ENCODE assay signal across 1 cellular context in genomic region chr6:157789861-157790260, GRCh38.
A peak's percentile ranks its signal among the peaks of the same experiment; 100 is the strongest.
TF ChIP-seq lines count a peak whose summit lies in the region.

No MANE protein-coding gene starts in this region.

TF ChIP-seq in HepG2, 621 proteins besides CTCF, POLR2A, EP300 and RAD21 (continued from another document):
- no peak for TF ChIP-seq ZNF687 (CRISPR knock-in tag; IDR thresholded peaks at IDR 0.05)
- TF ChIP-seq GABPA (IDR thresholded peaks at IDR 0.05; ENCODE audit: low read depth, low read length): no peak
- peak; percentile 52 for TF ChIP-seq GABPA (CRISPR knock-in tag; IDR thresholded peaks at IDR 0.05; ENCODE audit: low read depth)
- TF ChIP-seq USF2 (IDR thresholded peaks at IDR 0.05; ENCODE audit: low read depth, low read length): peak; percentile 79
- peak; percentile 87; the same call in 1 of the 2 replicates for TF ChIP-seq USF2 (CRISPR knock-in tag; IDR thresholded peaks at IDR 0.05; ENCODE audit: borderline replicate concordance)
- TF ChIP-seq ZNF609 (CRISPR knock-in tag; IDR thresholded peaks at IDR 0.05; ENCODE audit: borderline replicate concordance): no peak
- TF ChIP-seq SUZ12 (IDR thresholded peaks at IDR 0.05; ENCODE audit: low read depth, low read length): peak; percentile 20; the same call in 1 of the 2 replicates
- peak; percentile 78 for TF ChIP-seq ZNF263 (CRISPR knock-in tag; IDR thresholded peaks at IDR 0.05)
- peak; percentile 83 for TF ChIP-seq NFYB (CRISPR knock-in tag; IDR thresholded peaks at IDR 0.05)
- no peak for TF ChIP-seq ZNF20 (CRISPR knock-in tag; IDR thresholded peaks at IDR 0.05)
- TF ChIP-seq ZBTB7B (CRISPR knock-in tag; IDR thresholded peaks at IDR 0.05): no peak
- TF ChIP-seq ZNF143 (CRISPR knock-in tag; IDR thresholded peaks at IDR 0.05): peak; percentile 87
- TF ChIP-seq ZNF432 (CRISPR knock-in tag; IDR thresholded peaks at IDR 0.05; ENCODE audit: borderline replicate concordance): no peak
- TF ChIP-seq MIXL1 (CRISPR knock-in tag; IDR thresholded peaks at IDR 0.05): no peak
- TF ChIP-seq RELA (CRISPR knock-in tag; IDR thresholded peaks at IDR 0.05): no peak
TF ChIP-seq in HepG2: peak in this region for 10.
